Comparison of ENCODE assay signal across 8 cellular contexts in genomic region chr9:92138157-92138959, GRCh38. TPM values are rescaled to one million over a fixed set of nuclear protein-coding genes. Genes with fewer than 3 reads are reported as not detected.
DNase-seq lines count a peak whose midpoint lies in the region; ATAC-seq, FAIRE-seq and TF ChIP-seq lines count a peak whose summit lies in the region.

No MANE protein-coding gene starts in this region.

- H3K23ac ChIP-seq in H1 (ENCODE audit: insufficient read length): no peak overlapping the region

- H4K8ac ChIP-seq in H1 (ENCODE audit: extremely low read depth, insufficient read depth, low read length): peak overlapping the region; percentile 71; the same call in 1 of the 2 replicates

- no peak for TF ChIP-seq POLR2A in H1 (IDR thresholded peaks at IDR 0.05; ENCODE audit: control extremely low read depth in 1 of 2, low read depth in 2 of 2, low read length in 2 of 2)

- H3K27ac ChIP-seq in H1 (ENCODE audit: low read depth, low read length): no peak overlapping the region

- no peak overlapping the region for H4K91ac ChIP-seq in H1 (replicated peaks; ENCODE audit: insufficient read length, low read length)

- no peak for DNase-seq in AG04449 (ENCODE audit: low read depth, low spot score)
- DNase-seq in GM18507 (ENCODE audit: extremely low spot score, insufficient read length, low read depth): no peak
- peak; percentile 21 for DNase-seq in NCI-H345 treated with DMSO at 0.1 percent for 48 hours (lab: John Stamatoyannopoulos, UW; ENCODE audit: unreplicated experiment)
- peak; percentile 39 to 78 (median 72) for DNase-seq in activated CD8-positive, alpha-beta memory T cell treated with anti-CD3 and anti-CD28 coated beads for 48 hours (ENCODE audit: low read depth in 2 of 3, low spot score in 2 of 3)
- DNase-seq in H1 (ENCODE audit: low read depth in 1 of 2, low spot score in 2 of 2): peak in 1 of 2 experiments; percentile 92
- peak; percentile 79 for DNase-seq in myocyte (ENCODE audit: low read depth)
- peak; percentile 69 for DNase-seq in stimulated activated CD8-positive, alpha-beta memory T cell treated with anti-CD3 and anti-CD28 coated beads, Interleukin-7, amount 100 ng/mL, for 24 hours (ENCODE audit: low read depth)

- H4K5ac ChIP-seq in H1 (ENCODE audit: insufficient read length, low read depth, low read length): no peak overlapping the region

- TF ChIP-seq EP300 in H1 (IDR thresholded peaks at IDR 0.05; ENCODE audit: borderline replicate concordance in 1 of 2, low read depth in 2 of 2, low read length in 2 of 2): no peak

- TF ChIP-seq CTCF in AG04449 (IDR thresholded peaks at IDR 0.05; ENCODE audit: insufficient read depth, low read length, missing control alignments): peak; percentile 79
- TF ChIP-seq CTCF in H1 (IDR thresholded peaks at IDR 0.05; ENCODE audit: control extremely low read depth in 1 of 3, insufficient read depth in 1 of 3, low read depth in 1 of 3, low read length in 3 of 3): peak; percentile 76 to 85 (median 79)

- no peak overlapping the region for H3K9ac ChIP-seq in H1 (replicated peaks in 1 of 4; ENCODE audit: extremely low read depth in 1 of 4, low read depth in 3 of 4, low read length in 3 of 4)

- H3K4me3 ChIP-seq in AG04449 (ENCODE audit: low read depth, low read length) (no peak overlapping the region), H1 (ENCODE audit: extremely low read depth in 1 of 4, insufficient read depth in 2 of 4, low read depth in 3 of 4, low read length in 4 of 4) (no peak overlapping the region)

- H3K4me2 ChIP-seq in H1 (ENCODE audit: insufficient read depth in 1 of 2, low read depth in 2 of 2, low read length in 2 of 2): peak overlapping the region in 1 of 2 experiments; percentile 52; a peak in 1 of 4 replicates

- H3K9me3 ChIP-seq in H1 (ENCODE audit: insufficient read depth in 2 of 2, low read depth in 1 of 2, low read length in 1 of 2): no peaks in the 10 kb centered on the region

- POLR2A ChIA-PET in AG04449 (lab: Yijun Ruan, JAX) (interaction anchor here (0.7 to 0.9 kb wide), 3 partner anchors 107 to 186 kb away, joined by 3 read pairs; partner anchors contain the start of gene NOL8), H1 (lab: Charles Lee; ENCODE audit: partially characterized antibody) (interaction anchor here (0.6 to 1.7 kb wide), 7 partner anchors 9 to 153 kb away, joined by 3 to 5 read pairs (median 3); partner anchors contain the start of gene SPTLC1)

- no peak for ATAC-seq in HG03175 (IDR thresholded peaks at IDR 0.05; ENCODE audit: unreplicated experiment)

- H3K23me2 ChIP-seq in H1 (ENCODE audit: low read depth, low read length): peaks cover 4% of the 10 kb centered on the region; the same call in 1 of the 2 replicates

- H4K20me1 ChIP-seq in H1 (replicated peaks in 1 of 2; ENCODE audit: control insufficient read depth in 1 of 2, insufficient read depth in 2 of 2, low read length in 2 of 2): peaks cover 3% of the 10 kb centered on the region in 2 experiments

- H3K27me3 ChIP-seq in H1 (replicated peaks in 1 of 4; ENCODE audit: control insufficient read depth in 3 of 4, extremely low read depth in 1 of 4, insufficient read depth in 3 of 4, low read length in 3 of 4): peaks cover 3 to 26% (median 16%) of the 10 kb centered on the region in 4 experiments; a peak in 6 of 7 replicates

- no peaks in the 10 kb centered on the region for H3K79me1 ChIP-seq in H1 (ENCODE audit: low read depth, low read length)

- peak; percentile 72 to 78 for TF ChIP-seq RAD21 in H1 (IDR thresholded peaks at IDR 0.05 in 1 of 2, conservative IDR thresholded peaks at IDR 0.05 in 1 of 2; ENCODE audit: low read depth in 2 of 2, low read length in 2 of 2)

- CTCF ChIA-PET in AG04449 (lab: Yijun Ruan, JAX) (interaction anchor here (0.6 to 16.9 kb wide), 61 partner anchors 10 to 738 kb away, joined by 3 to 591 read pairs (median 5); partner anchors contain the start of genes CENPP, IARS1, IPPK and NOL8), H1 (lab: Charles Lee; ENCODE audit: partially characterized antibody) (interaction anchor here (0.7 to 8.8 kb wide), 34 partner anchors 10 to 474 kb away, joined by 3 to 116 read pairs (median 4); partner anchors contain the start of genes CENPP and NOL8)

- no peak overlapping the region for H3K18ac ChIP-seq in H1 (ENCODE audit: extremely low read depth, low read length)

- H3K56ac ChIP-seq in H1 (replicated peaks; ENCODE audit: insufficient read length, low read depth, low read length): no peak overlapping the region

- H2BK15ac ChIP-seq in H1 (ENCODE audit: low read length): no peak overlapping the region

- no peak overlapping the region for H2BK20ac ChIP-seq in H1 (ENCODE audit: low read length)

- H3K4me1 ChIP-seq in H1 (replicated peaks in 1 of 4; ENCODE audit: control insufficient read depth in 3 of 4, insufficient read depth in 4 of 4, low read length in 3 of 4): peaks cover 0 to 9% (median 6%) of the 10 kb centered on the region in 4 experiments; a peak in 4 of 7 replicates

- H2AFZ ChIP-seq in H1 (ENCODE audit: low read length): peak overlapping the region; percentile 13; the same call in 1 of the 2 replicates

- no peak overlapping the region for H2AK5ac ChIP-seq in H1 (ENCODE audit: low read depth, low read length)

- H2BK5ac ChIP-seq in H1 (ENCODE audit: low read depth, low read length): no peak overlapping the region

- H3K36me3 ChIP-seq in H1 (ENCODE audit: control insufficient read depth in 2 of 4, insufficient read depth in 4 of 4, low read length in 3 of 4): no peaks in the 10 kb centered on the region

- H3K4ac ChIP-seq in H1 (replicated peaks; ENCODE audit: insufficient read length, low read depth, low read length): no peak overlapping the region

- no peak overlapping the region for H3K14ac ChIP-seq in H1 (ENCODE audit: insufficient read length)

- WGBS in H1 (ENCODE audit: extremely low coverage in 1 of 2, insufficient coverage in 1 of 2, insufficient read length in 1 of 2, insufficient replicate concordance in 2 of 2, low coverage in 1 of 2, low lambda C conversion rate in 2 of 2, missing lambda C conversion rate in 1 of 2), 2 experiments: 44% methylated on average over 22 of the region's 22 CpGs; no CpG with 5 or more reads in 1 of the 2 experiments

- no peaks in the 10 kb centered on the region for H3K79me2 ChIP-seq in H1 (ENCODE audit: control insufficient read depth in 1 of 2, insufficient read depth in 2 of 2, low read length in 2 of 2)

- H2BK12ac ChIP-seq in H1 (ENCODE audit: low read depth, low read length): 0 out of 2 replicates have a peak overlapping the region, but pooled peaks have one; percentile 1

- no peak overlapping the region for H2BK120ac ChIP-seq in H1 (replicated peaks; ENCODE audit: low read depth, low read length)

- FAIRE-seq in GM18507 (lab: Jason Lieb, UNC): peak; percentile 71
- no peak for FAIRE-seq in H1 (lab: Jason Lieb, UNC)

TF ChIP-seq in H1, 55 proteins besides CTCF, POLR2A, EP300 and RAD21:
- TF ChIP-seq YY1 (IDR thresholded peaks at IDR 0.05; ENCODE audit: low read depth, low read length) (0 out of 2 replicates have a peak, but pooled peaks have one; percentile 34), TAF1 (IDR thresholded peaks at IDR 0.05; ENCODE audit: low read depth, low read length) (no peak), SRF (IDR thresholded peaks at IDR 0.05; ENCODE audit: low read depth, low read length) (no peak), CHD2 (IDR thresholded peaks at IDR 0.05; ENCODE audit: low read length) (no peak), RBBP5 (IDR thresholded peaks at IDR 0.05; ENCODE audit: borderline replicate concordance, low read depth, low read length) (no peak), TAF7 (optimal IDR thresholded peaks at IDR 0.05; ENCODE audit: borderline replicate concordance, low read depth, low read length) (no peak), SIRT6 (IDR thresholded peaks at IDR 0.05; ENCODE audit: low read length) (no peak), CHD1 (IDR thresholded peaks at IDR 0.05; ENCODE audit: low read depth, low read length) (no peak)

RNA-seq across cellular contexts. Expression of gene SPTLC1, which starts 23.1 kb away (rescaled TPM):
- total RNA-seq in H1 (2021; fragmentation: NEBNext Ultra II Directional; extraction: Animal tissue kit (Norgen Biotek cat#: 25700)): 62.1 and 64.2 TPM in 2 replicates
- polyA plus RNA-seq in H1 (2011; rRNA removed): 21.6 and 34.2 TPM in 2 replicates
- 43.2 TPM for polyA plus RNA-seq in H1 (2011; cell fraction: cytosol; rRNA removed)
- 37.0 TPM for polyA plus RNA-seq in H1 (2011; cell fraction: nucleus; rRNA removed)
- polyA plus RNA-seq in H1 (2012, experiment 1 of 2): 53.4 to 59.2 TPM (median 54.5 TPM) in 4 replicates
- 12.0 TPM for polyA plus RNA-seq in H1 (2012, experiment 2 of 2)
- polyA plus RNA-seq in H1 (2013, experiment 1 of 2): 98.2 TPM
- 120 TPM for polyA plus RNA-seq in H1 (2013, experiment 2 of 2)
- 61.1 and 65.7 TPM in 2 replicates for polyA minus RNA-seq in H1 (2011; rRNA and poly(A)+ RNA removed)
- 31.4 TPM for polyA minus RNA-seq in H1 (2011; cell fraction: cytosol; rRNA and poly(A)+ RNA removed)
- polyA minus RNA-seq in H1 (2011; cell fraction: nucleus; rRNA and poly(A)+ RNA removed): 39.0 TPM
- 60.3 and 66.4 TPM in 2 replicates for total RNA-seq in myocyte
- polyA plus RNA-seq in myocyte (2012): 41.6 TPM

Comparison
In these comparisons a context has a peak if more than half of its experiments do, and no peak if none do; other contexts are left out.
1. DNase-seq: peak in NCI-H345 treated with DMSO at 0.1 percent for 48 hours (single experiment), activated CD8-positive, alpha-beta memory T cell treated with anti-CD3 and anti-CD28 coated beads for 48 hours (3 of 3), myocyte (single experiment) and stimulated activated CD8-positive, alpha-beta memory T cell treated with anti-CD3 and anti-CD28 coated beads, Interleukin-7, amount 100 ng/mL, for 24 hours (single experiment); none in AG04449 (single experiment) and GM18507 (single experiment).